In the genomic region with DNA sequence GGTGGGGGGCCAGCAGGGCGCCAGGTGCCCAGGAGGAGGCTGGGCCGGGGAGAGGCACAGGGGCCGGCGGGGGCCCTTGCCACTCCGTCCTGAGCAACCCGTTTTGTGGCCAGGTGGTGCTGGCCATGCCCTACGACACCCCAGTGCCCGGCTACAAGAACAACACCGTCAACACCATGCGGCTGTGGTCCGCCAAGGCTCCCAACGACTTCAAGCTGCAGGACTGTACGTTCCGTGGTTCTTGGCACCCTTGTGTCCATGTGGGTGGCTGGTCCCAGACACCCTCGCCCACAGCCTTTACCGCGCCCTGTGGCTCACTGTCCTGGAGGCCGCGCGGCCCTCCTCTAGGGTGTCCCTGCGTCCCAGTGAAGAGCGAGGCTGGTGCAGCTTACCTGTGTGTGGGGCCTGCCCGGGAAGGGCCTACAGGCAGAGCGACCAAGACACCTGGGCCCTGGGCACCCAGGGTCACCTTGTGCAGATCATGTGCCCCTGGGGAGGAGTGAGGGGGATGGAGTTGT, we compare ENCODE assay signal across 15 cellular contexts. TPM values are rescaled to one million over a fixed set of nuclear protein-coding genes. Genes with fewer than 3 reads are reported as not detected.
A peak's percentile ranks its signal among the peaks of the same experiment; 100 is the strongest.
DNase-seq lines count a peak whose midpoint lies in the region; ATAC-seq and TF ChIP-seq lines count a peak whose summit lies in the region.
"Had no signal": no experiment of that assay in that cellular context is flagged by ENCODE, and none has a peak within 500 bp of the region (broad histone marks: within the 10 kb centered on the region; RNA-seq: fewer than 3 reads in every experiment).

No MANE protein-coding gene starts in this region.

- no CpG with 5 or more reads among the region's 24 CpGs for WGBS in neuronal stem cell (ENCODE audit: extremely low coverage in 2 of 2, insufficient read length in 2 of 2, insufficient replicate concordance in 1 of 2), 2 donors
- 94% methylated on average over 10 to 21 of the region's 24 CpGs for WGBS in transverse colon (ENCODE audit: low coverage in 1 of 2), 2 donors

- peaks cover 0 to 1% of the 10 kb centered on the region in 2 donors for H3K9me3 ChIP-seq in neuronal stem cell (replicated peaks in 1 of 2; ENCODE audit: control insufficient read depth in 2 of 2, insufficient read depth in 1 of 2, low read depth in 1 of 2, low read length in 2 of 2)
- no peaks in the 10 kb centered on the region for H3K9me3 ChIP-seq in transverse colon
- H3K9me3 ChIP-seq in naive thymus-derived CD4-positive, alpha-beta T cell (ENCODE audit: control insufficient read depth in 2 of 3, low read length in 3 of 3): no peaks in the 10 kb centered on the region

- peak; percentile 24 for DNase-seq in activated naive CD8-positive, alpha-beta T cell treated with anti-CD3 and anti-CD28 coated beads, Interleukin-2, amount 10 ng/mL, durations not matched to agents 7 days and 5 days
- no peak for DNase-seq in activated naive CD8-positive, alpha-beta T cell treated with anti-CD3 and anti-CD28 coated beads for 36 hours
- DNase-seq in cardiac septum (ENCODE audit: low spot score): peak; percentile 74
- no peak for DNase-seq in neuronal stem cell (ENCODE audit: low spot score)
- DNase-seq in transverse colon: peak; percentile 5
- no peak for DNase-seq in stimulated activated naive CD4-positive, alpha-beta T cell (lab: John Stamatoyannopoulos, UW)
- no peak for DNase-seq in naive thymus-derived CD4-positive, alpha-beta T cell
- no peak for DNase-seq in midbrain (lab: John Stamatoyannopoulos, UW)
- DNase-seq: H9, NCI-H1048, NCI-H526 had no signal

- H3K27ac Mint-ChIP-seq in activated naive CD8-positive, alpha-beta T cell treated with anti-CD3 and anti-CD28 coated beads, Interleukin-2, amount 10 ng/mL, durations not matched to agents 7 days and 5 days: no peak overlapping the region
- no peak overlapping the region for H3K27ac Mint-ChIP-seq in activated naive CD8-positive, alpha-beta T cell treated with anti-CD3 and anti-CD28 coated beads for 36 hours
- H3K27ac Mint-ChIP-seq in naive thymus-derived CD4-positive, alpha-beta T cell: no peak overlapping the region
- H3K27ac Mint-ChIP-seq: stimulated activated naive CD8-positive, alpha-beta T cell treated with anti-CD3 and anti-CD28 coated beads, Interleukin-15, Interleukin-2, amounts not matched to agents 100 ng/mL and 50 ng/mL, for 24 hours had no signal

- no peak overlapping the region for H4K91ac ChIP-seq in neuronal stem cell (ENCODE audit: low read depth, low read length, poor library complexity)

- H2BK120ac ChIP-seq in neuronal stem cell (ENCODE audit: low read depth, low read length): no peak overlapping the region

- CTCF ChIA-PET in naive thymus-derived CD4-positive, alpha-beta T cell (lab: Charles Lee): no interaction called here

- H3K18ac ChIP-seq in neuronal stem cell (ENCODE audit: low read length): no peak overlapping the region

- POLR2A ChIA-PET in activated naive CD8-positive, alpha-beta T cell treated with anti-CD3 and anti-CD28 coated beads, Interleukin-2, amount 10 ng/mL, durations not matched to agents 7 days and 5 days (lab: Charles Lee): no interaction called here
- POLR2A ChIA-PET in naive thymus-derived CD4-positive, alpha-beta T cell (lab: Charles Lee): no interaction called here

- H3K36me3 Mint-ChIP-seq in activated naive CD8-positive, alpha-beta T cell treated with anti-CD3 and anti-CD28 coated beads, Interleukin-2, amount 10 ng/mL, durations not matched to agents 7 days and 5 days: no peaks in the 10 kb centered on the region
- H3K36me3 Mint-ChIP-seq in activated naive CD8-positive, alpha-beta T cell treated with anti-CD3 and anti-CD28 coated beads for 36 hours: peaks cover 11% of the 10 kb centered on the region
- H3K36me3 Mint-ChIP-seq in naive thymus-derived CD4-positive, alpha-beta T cell: peaks cover 3 to 33% (median 10%) of the 10 kb centered on the region in 5 donors

- H3K79me1 ChIP-seq in neuronal stem cell (ENCODE audit: low read depth, low read length): peaks cover 6% of the 10 kb centered on the region

- H3K4me3 ChIP-seq in neuronal stem cell (ENCODE audit: low read length in 2 of 2) (no peak overlapping the region), transverse colon (no peak overlapping the region)
- H3K4me3 ChIP-seq in naive thymus-derived CD4-positive, alpha-beta T cell (ENCODE audit: low read length): no peak overlapping the region

- peak overlapping the region; percentile 98 for H3K14ac ChIP-seq in neuronal stem cell (ENCODE audit: low read length)

- H3K27me3 Mint-ChIP-seq in activated naive CD8-positive, alpha-beta T cell treated with anti-CD3 and anti-CD28 coated beads, Interleukin-2, amount 10 ng/mL, durations not matched to agents 7 days and 5 days: no peaks in the 10 kb centered on the region
- H3K27me3 Mint-ChIP-seq in activated naive CD8-positive, alpha-beta T cell treated with anti-CD3 and anti-CD28 coated beads for 36 hours: no peaks in the 10 kb centered on the region
- H3K27me3 Mint-ChIP-seq in naive thymus-derived CD4-positive, alpha-beta T cell: no peaks in the 10 kb centered on the region
- H3K27me3 Mint-ChIP-seq: central memory CD8-positive, alpha-beta T cell; stimulated activated naive CD8-positive, alpha-beta T cell treated with anti-CD3 and anti-CD28 coated beads, Interleukin-15, Interleukin-2, amounts not matched to agents 100 ng/mL and 50 ng/mL, for 24 hours had no signal

- peaks cover 81 to 99% of the 10 kb centered on the region in 2 donors for H3K36me3 ChIP-seq in neuronal stem cell (replicated peaks in 1 of 2; ENCODE audit: control insufficient read depth in 2 of 2, insufficient read depth in 2 of 2, low read length in 2 of 2)
- peaks cover 0 to 63% (median 25%) of the 10 kb centered on the region in 4 donors for H3K36me3 ChIP-seq in transverse colon
- H3K36me3 ChIP-seq in naive thymus-derived CD4-positive, alpha-beta T cell (ENCODE audit: control insufficient read depth in 2 of 3, insufficient read depth in 3 of 3, low read length in 3 of 3): peaks cover 0 to 97% (median 13%) of the 10 kb centered on the region in 3 experiments

- no peak overlapping the region for H3K4ac ChIP-seq in neuronal stem cell (ENCODE audit: low read length)

- H4K8ac ChIP-seq in neuronal stem cell (ENCODE audit: low read depth, low read length): no peak overlapping the region

- peak overlapping the region; percentile 46 for H2AK5ac ChIP-seq in neuronal stem cell (ENCODE audit: low read depth, low read length)

- no peak for TF ChIP-seq POLR2A in transverse colon (IDR thresholded peaks at IDR 0.05)

- H3K4me2 ChIP-seq in neuronal stem cell (ENCODE audit: insufficient read depth, low read length, poor library complexity, severe bottlenecking): no peak overlapping the region
- H3K4me2 ChIP-seq: KMS-11 had no signal

- peak overlapping the region; percentile 80 for H3K23ac ChIP-seq in neuronal stem cell (ENCODE audit: low read depth, low read length, poor library complexity)

- in situ Hi-C loops in transverse colon (cut with MboI; ENCODE audit: low pct_ligation_motif_present in 1 of 4, low pct_unique_long_range_greater_than_20kb in 1 of 4, low sequenced_read_pairs in 3 of 4): loop anchor here in 1 of 4 donors (25.0 kb wide), 1 partner anchor 89 kb away; the partner anchor contains the start of gene ENTPD6

- H3K4me1 Mint-ChIP-seq in activated naive CD8-positive, alpha-beta T cell treated with anti-CD3 and anti-CD28 coated beads, Interleukin-2, amount 10 ng/mL, durations not matched to agents 7 days and 5 days: no peaks in the 10 kb centered on the region
- no peaks in the 10 kb centered on the region for H3K4me1 Mint-ChIP-seq in activated naive CD8-positive, alpha-beta T cell treated with anti-CD3 and anti-CD28 coated beads for 36 hours
- no peaks in the 10 kb centered on the region for H3K4me1 Mint-ChIP-seq in naive thymus-derived CD4-positive, alpha-beta T cell
- H3K4me1 Mint-ChIP-seq: H9 had no signal

- ATAC-seq in activated naive CD8-positive, alpha-beta T cell treated with anti-CD3 and anti-CD28 coated beads, Interleukin-2, amount 10 ng/mL, durations not matched to agents 7 days and 5 days (ENCODE audit: low read depth): no peak
- no peak for ATAC-seq in naive thymus-derived CD4-positive, alpha-beta T cell

- H3K9ac ChIP-seq in neuronal stem cell (ENCODE audit: low read depth, low read length, poor library complexity): no peak overlapping the region
- H3K9ac ChIP-seq: KMS-11, parathyroid adenoma had no signal

- H3K9me3 Mint-ChIP-seq in activated naive CD8-positive, alpha-beta T cell treated with anti-CD3 and anti-CD28 coated beads, Interleukin-2, amount 10 ng/mL, durations not matched to agents 7 days and 5 days: no peaks in the 10 kb centered on the region
- H3K9me3 Mint-ChIP-seq in activated naive CD8-positive, alpha-beta T cell treated with anti-CD3 and anti-CD28 coated beads for 36 hours: no peaks in the 10 kb centered on the region
- no peaks in the 10 kb centered on the region for H3K9me3 Mint-ChIP-seq in naive thymus-derived CD4-positive, alpha-beta T cell
- H3K9me3 Mint-ChIP-seq: central memory CD8-positive, alpha-beta T cell; H9; stimulated activated naive CD8-positive, alpha-beta T cell treated with anti-CD3 and anti-CD28 coated beads, Interleukin-15, Interleukin-2, amounts not matched to agents 100 ng/mL and 50 ng/mL, for 24 hours had no signal

- H2BK15ac ChIP-seq in neuronal stem cell (ENCODE audit: low read length): no peak overlapping the region

- H3K27ac ChIP-seq in neuronal stem cell (replicated peaks; ENCODE audit: low read length) (no peak overlapping the region), transverse colon (no peak overlapping the region)
- no peak overlapping the region for H3K27ac ChIP-seq in naive thymus-derived CD4-positive, alpha-beta T cell (ENCODE audit: low read depth, low read length)
- H3K27ac ChIP-seq: KMS-11, parathyroid adenoma had no signal

- H3K4me1 ChIP-seq in neuronal stem cell (ENCODE audit: control insufficient read depth in 2 of 2, insufficient read depth in 1 of 2, low read depth in 1 of 2, low read length in 2 of 2): no peaks in the 10 kb centered on the region
- peaks cover 0 to 6% (median 1%) of the 10 kb centered on the region in 4 donors for H3K4me1 ChIP-seq in transverse colon
- H3K4me1 ChIP-seq in naive thymus-derived CD4-positive, alpha-beta T cell (ENCODE audit: control insufficient read depth in 2 of 2, insufficient read depth in 2 of 2, low read length in 2 of 2): no peaks in the 10 kb centered on the region

- H2BK5ac ChIP-seq in neuronal stem cell (ENCODE audit: low read length): peak overlapping the region; percentile 24

- TF ChIP-seq EP300 in transverse colon (IDR thresholded peaks at IDR 0.05; ENCODE audit: low read depth): no peak

- no peak overlapping the region for H2AFZ ChIP-seq in neuronal stem cell (ENCODE audit: low read length)
- H2AFZ ChIP-seq: parathyroid adenoma had no signal

- H3K4me3 Mint-ChIP-seq in activated naive CD8-positive, alpha-beta T cell treated with anti-CD3 and anti-CD28 coated beads, Interleukin-2, amount 10 ng/mL, durations not matched to agents 7 days and 5 days: no peak overlapping the region
- H3K4me3 Mint-ChIP-seq in activated naive CD8-positive, alpha-beta T cell treated with anti-CD3 and anti-CD28 coated beads for 36 hours: no peak overlapping the region
- H3K4me3 Mint-ChIP-seq in naive thymus-derived CD4-positive, alpha-beta T cell: no peak overlapping the region
- H3K4me3 Mint-ChIP-seq: central memory CD8-positive, alpha-beta T cell; H9; stimulated activated naive CD8-positive, alpha-beta T cell treated with anti-CD3 and anti-CD28 coated beads, Interleukin-15, Interleukin-2, amounts not matched to agents 100 ng/mL and 50 ng/mL, for 24 hours had no signal

- no peak for TF ChIP-seq CTCF in transverse colon (IDR thresholded peaks at IDR 0.05)

- H3K27me3 ChIP-seq in neuronal stem cell (ENCODE audit: control insufficient read depth in 3 of 3, insufficient read depth in 3 of 3, low read depth in 1 of 3, low read length in 3 of 3): no peaks in the 10 kb centered on the region
- H3K27me3 ChIP-seq in transverse colon: no peaks in the 10 kb centered on the region
- H3K27me3 ChIP-seq in naive thymus-derived CD4-positive, alpha-beta T cell (ENCODE audit: control insufficient read depth in 2 of 2, insufficient read depth in 2 of 2, low read length in 2 of 2): no peaks in the 10 kb centered on the region

- intact Hi-C loops in cardiac septum (cut with DNase I) (no loop called here), transverse colon (cut with DNase I; ENCODE audit: low total_unique reads) (no loop called here)
- intact Hi-C loops in naive thymus-derived CD4-positive, alpha-beta T cell (cut with micrococcal nuclease): no loop called here

- H2BK12ac ChIP-seq in neuronal stem cell (ENCODE audit: low read length): no peak overlapping the region

RNA-seq across cellular contexts. Expression of gene PYGB, which starts 28.7 kb away (rescaled TPM):
- total RNA-seq in activated naive CD8-positive, alpha-beta T cell treated with anti-CD3 and anti-CD28 coated beads, Interleukin-2, amount 10 ng/mL, durations not matched to agents 7 days and 5 days: 10 to 100 TPM; 29.3 to 29.5 TPM
- total RNA-seq in activated naive CD8-positive, alpha-beta T cell treated with anti-CD3 and anti-CD28 coated beads for 36 hours: 10 to 100 TPM; 30.3 to 31.0 TPM
- total RNA-seq in cardiac septum (386 TPM), transverse colon (100 to 1,000 TPM; 195 to 554 (median 359) TPM)
- polyA plus RNA-seq in neuronal stem cell (2013, experiment 1 of 2): 31.3 TPM
- 32.4 TPM for polyA plus RNA-seq in neuronal stem cell (2013, experiment 2 of 2)
- 10 to 100 TPM; 29.8 to 45.2 (median 43.6) TPM for total RNA-seq in naive thymus-derived CD4-positive, alpha-beta T cell
- 10 to 100 TPM; 55.9 to 81.6 TPM for polyA plus RNA-seq in naive thymus-derived CD4-positive, alpha-beta T cell

Comparison
In these comparisons a context has a peak if more than half of its experiments do, and no peak if none do; other contexts are left out.
1. DNase-seq: peak in activated naive CD8-positive, alpha-beta T cell treated with anti-CD3 and anti-CD28 coated beads, Interleukin-2, amount 10 ng/mL, durations not matched to agents 7 days and 5 days (single experiment), cardiac septum (single experiment) and transverse colon (single experiment); none in activated naive CD8-positive, alpha-beta T cell treated with anti-CD3 and anti-CD28 coated beads for 36 hours (single experiment), neuronal stem cell (single experiment), stimulated activated naive CD4-positive, alpha-beta T cell (0 of 6), naive thymus-derived CD4-positive, alpha-beta T cell (0 of 9) and midbrain (single experiment).